Comparison of ENCODE assay signal across 8 cellular contexts in genomic region chr10:97291357-97292096, GRCh38. TPM values are rescaled to one million over a fixed set of nuclear protein-coding genes. Genes with fewer than 3 reads are reported as not detected.
DNase-seq lines count a peak whose midpoint lies in the region; ATAC-seq, FAIRE-seq and TF ChIP-seq lines count a peak whose summit lies in the region.

No MANE protein-coding gene starts in this region.

- H3K36me3 ChIP-seq in esophagus muscularis mucosa (peaks cover 0 to 13% (median 5%) of the 10 kb centered on the region in 4 donors), neuron (ENCODE audit: insufficient read depth, low read length) (peaks cover under 1% of the 10 kb centered on the region)

- POLR2A ChIA-PET in RWPE1 (lab: Yijun Ruan, JAX; ENCODE audit: low non-redundant PET): interaction anchor here (0.5 kb wide), 1 partner anchor 39 kb away, joined by 3 read pairs; no protein-coding TSS in a partner anchor

- CTCF ChIA-PET in RWPE1 (lab: Yijun Ruan, JAX): interaction anchor here (0.6 to 1.5 kb wide), 4 partner anchors 12 to 348 kb away, joined by 3 to 12 read pairs (median 4); no protein-coding TSS in a partner anchor

- H3K4me3 ChIP-seq in GM12865 (ENCODE audit: low read depth, low read length): peak overlapping the region; percentile 73
- H3K4me3 ChIP-seq in esophagus muscularis mucosa: peak overlapping the region; percentile 95 to 98 (median 97)
- H3K4me3 ChIP-seq in neuron (ENCODE audit: low read length): peak overlapping the region; percentile 61

- no peak for FAIRE-seq in H54 (lab: Jason Lieb, UNC)

- DNase-seq in GM12865 (ENCODE audit: low read depth): no peak
- DNase-seq in RWPE1 (ENCODE audit: low spot score): no peak
- no peak for DNase-seq in esophagus muscularis mucosa (ENCODE audit: extremely low spot score)
- no peak for DNase-seq in H54 (ENCODE audit: insufficient read length, low spot score)
- DNase-seq in HuH-7 (ENCODE audit: low spot score): no peak
- DNase-seq in activated CD4-positive, CD25-positive, alpha-beta regulatory T cell (lab: John Stamatoyannopoulos, UW): no peak

- TF ChIP-seq CTCF in GM12865 (IDR thresholded peaks at IDR 0.05; ENCODE audit: insufficient read depth, low read depth, low read length, missing control alignments): no peak
- no peak for TF ChIP-seq CTCF in RWPE1 (conservative IDR thresholded peaks at IDR 0.05; ENCODE audit: low read depth)
- TF ChIP-seq CTCF in esophagus muscularis mucosa (IDR thresholded peaks at IDR 0.05): no peak

- H3K27me3 ChIP-seq in esophagus muscularis mucosa (no peaks in the 10 kb centered on the region), neuron (ENCODE audit: insufficient read depth, low read length) (no peaks in the 10 kb centered on the region)

- WGBS in esophagus muscularis mucosa: 49% methylated on average over 25 of the region's 25 CpGs

- H3K27ac ChIP-seq in RWPE1: peak overlapping the region; percentile 99
- H3K27ac ChIP-seq in esophagus muscularis mucosa (replicated peaks in 1 of 4): peak overlapping the region; percentile 95 to 99 (median 98)

- H3K9me3 ChIP-seq in esophagus muscularis mucosa (no peaks in the 10 kb centered on the region), neuron (ENCODE audit: low read length) (no peaks in the 10 kb centered on the region)

- TF ChIP-seq POLR2A in esophagus muscularis mucosa (IDR thresholded peaks at IDR 0.05; ENCODE audit: low read depth) (no peak), H54 (IDR thresholded peaks at IDR 0.05; ENCODE audit: low read depth, low read length) (no peak)

- no peak for TF ChIP-seq EP300 in esophagus muscularis mucosa (IDR thresholded peaks at IDR 0.05)

- ATAC-seq in GM21447 (IDR thresholded peaks at IDR 0.05; ENCODE audit: unreplicated experiment): no peak

- intact Hi-C loops in esophagus muscularis mucosa (cut with DNase I): loop anchor here (5.0 kb wide), 1 partner anchor 41 kb away; the partner anchor contains the start of gene FRAT2

- peak overlapping the region; percentile 42 for H2AFZ ChIP-seq in neuron (ENCODE audit: low read depth, low read length)

- H3K4me1 ChIP-seq in esophagus muscularis mucosa: peaks cover 9 to 11% (median 11%) of the 10 kb centered on the region in 4 donors
- no peaks in the 10 kb centered on the region for H3K4me1 ChIP-seq in neuron (ENCODE audit: insufficient read depth, low read length)

RNA-seq across cellular contexts. Expression of gene ARHGAP19, which starts 0.9 kb away (rescaled TPM):
- total RNA-seq in esophagus muscularis mucosa: 1 to 10 TPM; 3.5 to 5.4 (median 4.6) TPM

RNA-seq across cellular contexts. Expression of gene FRAT1, which starts 27.5 kb away (rescaled TPM):
- total RNA-seq in esophagus muscularis mucosa: 10 to 100 TPM in 1 of 4 donors, 1 to 10 TPM in 3; 6.1 to 10.3 (median 9.0) TPM

RNA-seq across cellular contexts. Expression of gene FRAT2, which starts 43.0 kb away (rescaled TPM):
- 10 to 100 TPM; 18.7 to 27.8 (median 19.6) TPM for total RNA-seq in esophagus muscularis mucosa
